Comparison of ENCODE assay signal across 26 cellular contexts in genomic region chr12:122920687-122921086, GRCh38.
"Had no signal": no experiment of that assay in that cellular context is flagged by ENCODE, and none has a peak within 500 bp of the region (broad histone marks: within the 10 kb centered on the region; RNA-seq: fewer than 3 reads in every experiment).

No MANE protein-coding gene starts in this region.

- ATAC-seq: activated CD8-positive, alpha-beta T cell treated with anti-CD3 and anti-CD28 coated beads for 36 hours; activated naive CD8-positive, alpha-beta T cell treated with anti-CD3 and anti-CD28 coated beads, Interleukin-2, amount 50 U/mL, for 24 hours; activated T-cell treated with anti-CD3 and anti-CD28 coated beads, Interleukin-2, amount 50 U/mL, for 4 hours had no signal

- H3K9me3 ChIP-seq: SJCRH30 had no signal

- FAIRE-seq: bronchial epithelial cell had no signal

- H3K4me3 ChIP-seq: SJCRH30, SK-N-MC had no signal

- H3K36me3 ChIP-seq: SJCRH30, WERI-Rb-1 had no signal

- H3K27me3 ChIP-seq: SJCRH30 had no signal

- DNase-seq: activated CD4-positive, alpha-beta T cell treated with anti-CD3 and anti-CD28 coated beads for 1 hour; activated CD4-positive, alpha-beta T cell treated with anti-CD3 and anti-CD28 coated beads for 48 hours; activated CD4-positive, CD25-positive, alpha-beta regulatory T cell; activated CD8-positive, alpha-beta T cell treated with anti-CD3 and anti-CD28 coated beads for 36 hours; activated naive CD4-positive, alpha-beta T cell treated with anti-CD3 and anti-CD28 coated beads, Interleukin-2, amount 10 ng/mL, durations not matched to agents 7 days and 5 days; activated naive CD8-positive, alpha-beta T cell treated with anti-CD3 and anti-CD28 coated beads, Interleukin-2, amount 50 U/mL, for 24 hours; activated T-cell treated with anti-CD3 and anti-CD28 coated beads, Interleukin-2, amount 50 U/mL, for 4 hours; anterior cingulate cortex; caudate nucleus; cerebellar nuclear complex; Karpas-422; KBM-7; NCI-H1105 treated with DMSO at 0.1 percent for 48 hours; NCI-H1436; NCI-H1694; NCI-H1930; NCI-H2081 treated with DMSO at 0.1 percent for 48 hours; NCI-H226; NCI-H446 treated with DMSO at 0.1 percent for 48 hours; NCI-H524; SHP77; SJCRH30; T1000; WERI-Rb-1 had no signal

- H3K27ac ChIP-seq: SJCRH30, SK-N-MC, WERI-Rb-1 had no signal
